In genomic region chr7:2253525-2254244, GRCh38 we compare ENCODE assay signal across 22 cellular contexts. TPM values are rescaled to one million over a fixed set of nuclear protein-coding genes. Genes with fewer than 3 reads are reported as not detected.
A peak's percentile ranks its signal among the peaks of the same experiment; 100 is the strongest.
DNase-seq lines count a peak whose midpoint lies in the region; ATAC-seq, FAIRE-seq and TF ChIP-seq lines count a peak whose summit lies in the region.
"Had no signal": no experiment of that assay in that cellular context is flagged by ENCODE, and none has a peak within 500 bp of the region (broad histone marks: within the 10 kb centered on the region; RNA-seq: fewer than 3 reads in every experiment).

No MANE protein-coding gene starts in this region.

- H3K4me2 ChIP-seq in K562 (ENCODE audit: insufficient read depth, low read length), result no peak overlapping the region

- H3K4me3 ChIP-seq in heart left ventricle, result no peak overlapping the region
- H3K4me3 ChIP-seq in K562, result no peak overlapping the region
- H3K4me3 ChIP-seq: Peyer's patch, SJCRH30 had no signal

- H3K4me3 Mint-ChIP-seq in memory B cell, result no peak overlapping the region
- H3K4me3 Mint-ChIP-seq: CD8-positive, alpha-beta memory T cell; H9; HFFc6 had no signal

- in situ Hi-C loops in K562 (cut with MboI), result loop anchor here (5.0 kb wide), 1 partner anchor 804 kb away; no protein-coding TSS in a partner anchor

- H3K27me3 Mint-ChIP-seq in memory B cell, result no peaks in the 10 kb centered on the region
- H3K27me3 Mint-ChIP-seq: CD8-positive, alpha-beta memory T cell had no signal

- POLR2A ChIA-PET in K562 (lab: Yijun Ruan, JAX), result interaction anchor here (1.2 kb wide), 1 partner anchor 100 kb away, joined by 3 read pairs; no protein-coding TSS in a partner anchor

- peak overlapping the region; percentile 88 for H3K27ac Mint-ChIP-seq in memory B cell
- H3K27ac Mint-ChIP-seq: HFFc6 had no signal

- no peak for TF ChIP-seq EP300 in K562 (IDR thresholded peaks at IDR 0.05; ENCODE audit: low read length)

- no peak for TF ChIP-seq CTCF in heart left ventricle (IDR thresholded peaks at IDR 0.05)
- TF ChIP-seq CTCF in K562 (IDR thresholded peaks at IDR 0.05 in 2 of 3, conservative IDR thresholded peaks at IDR 0.05 in 1 of 3; ENCODE audit: insufficient read depth in 2 of 3, low read depth in 1 of 3, low read length in 3 of 3), result no peak

- H3K36me3 ChIP-seq in heart left ventricle (peaks cover 0 to 52% (median 20%) of the 10 kb centered on the region in 9 donors), K562 (ENCODE audit: control insufficient read depth, insufficient read depth, low read length) (peaks cover 57% of the 10 kb centered on the region; the same call in 2 of the 3 replicates)

- ATAC-seq in Right ventricle myocardium inferior (no peak), heart left ventricle (no peak), K562 (no peak), memory B cell (ENCODE audit: low read depth) (no peak), HG03565 (IDR thresholded peaks at IDR 0.05; ENCODE audit: unreplicated experiment) (no peak)

- H3K4me1 ChIP-seq in heart left ventricle (peaks cover 0 to 14% (median 3%) of the 10 kb centered on the region in 12 donors), K562 (replicated peaks in 1 of 2; ENCODE audit: control insufficient read depth in 2 of 2, insufficient read depth in 2 of 2, low read length in 2 of 2) (peaks cover 8 to 31% of the 10 kb centered on the region in 2 experiments; a peak in 3 of 5 replicates)
- H3K4me1 ChIP-seq: SJCRH30 had no signal

- TF ChIP-seq POLR2A in heart left ventricle (IDR thresholded peaks at IDR 0.05), result no peak
- no peak for TF ChIP-seq POLR2A in K562 (conservative IDR thresholded peaks at IDR 0.05)

- no peaks in the 10 kb centered on the region for H3K79me2 ChIP-seq in K562 (ENCODE audit: control insufficient read depth, insufficient read depth, low read length)

- peaks cover 19% of the 10 kb centered on the region for H3K4me1 Mint-ChIP-seq in memory B cell
- H3K4me1 Mint-ChIP-seq: H9 had no signal

- H3K9ac ChIP-seq in K562 (ENCODE audit: insufficient read depth in 1 of 2, low read depth in 2 of 2, low read length in 2 of 2), result peak overlapping the region in 1 of 2 experiments; percentile 48; a peak in 2 of 4 replicates

- H3K9me3 ChIP-seq in heart left ventricle (no peaks in the 10 kb centered on the region), K562 (replicated peaks; ENCODE audit: control insufficient read depth, insufficient read depth, low read depth, low read length) (no peaks in the 10 kb centered on the region)
- H3K9me3 ChIP-seq: Peyer's patch, SJCRH30 had no signal

- H2AFZ ChIP-seq in K562 (ENCODE audit: low read depth, low read length), result no peak overlapping the region

- no peaks in the 10 kb centered on the region for H3K9me3 Mint-ChIP-seq in memory B cell
- H3K9me3 Mint-ChIP-seq: CD8-positive, alpha-beta memory T cell; H9; HFFc6 had no signal

- no peak for FAIRE-seq in K562 (lab: Jason Lieb, UNC)

- H3K36me3 Mint-ChIP-seq in memory B cell, result peaks cover 24% of the 10 kb centered on the region

- CTCF ChIA-PET in K562 (lab: Yijun Ruan, JAX; ENCODE audit: low intra/inter-chr PET ratio), result no interaction called here

- H3K27ac ChIP-seq in heart left ventricle, result no peak overlapping the region
- no peak overlapping the region for H3K27ac ChIP-seq in K562 (ENCODE audit: extremely low read depth, low read depth, low read length)
- H3K27ac ChIP-seq: C4-2B, Peyer's patch, SJCRH30 had no signal

- peaks cover 2% of the 10 kb centered on the region for H3K9me1 ChIP-seq in K562 (ENCODE audit: control insufficient read depth, insufficient read depth, low read length)

- no peaks in the 10 kb centered on the region for H4K20me1 ChIP-seq in K562 (replicated peaks; ENCODE audit: control insufficient read depth, insufficient read depth, low read length)

- intact Hi-C loops in Right ventricle myocardium inferior (cut with DNase I) (no loop called here), heart left ventricle (cut with DNase I) (loop anchor here in 1 of 10 donors (5.0 kb wide), 1 partner anchor 94 kb away; no protein-coding TSS in a partner anchor), K562 (cut with micrococcal nuclease) (no loop called here)

- DNase-seq in Right ventricle myocardium inferior (ENCODE audit: missing footprints), result peak; percentile 50
- DNase-seq in heart left ventricle, result no peak
- DNase-seq in K562 (ENCODE audit: extremely low read depth in 1 of 4, low spot score in 3 of 4), result no peak
- no peak for DNase-seq in memory B cell (ENCODE audit: low spot score in 2 of 2)
- no peak for DNase-seq in ecto neural progenitor cell (ENCODE audit: low spot score)
- no peak for DNase-seq in activated CD8-positive, alpha-beta memory T cell treated with anti-CD3 and anti-CD28 coated beads, Interleukin-2, amount 50 U/mL, for 4 hours
- DNase-seq: 8988T; CD8-positive, alpha-beta memory T cell; GF-D8; H9; HFFc6; KG1; NCI-H1092; NCI-H1436 treated with DMSO at 0.1 percent for 48 hours; NCI-H1930; NCI-H2227 treated with DMSO at 0.1 percent for 48 hours; NCI-H510A treated with DMSO at 0.1 percent for 48 hours; NCI-H748 treated with DMSO at 0.1 percent for 48 hours; Peyer's patch; SJCRH30 had no signal

- WGBS in heart left ventricle, 4 donors, result 89 to 95% (median 94%) methylated on average over 18 to 32 of the region's 32 CpGs
- 90% methylated on average over 20 of the region's 32 CpGs for WGBS in K562 (ENCODE audit: insufficient coverage, low coverage, missing lambda C conversion rate)

- H3K27me3 ChIP-seq in heart left ventricle (no peaks in the 10 kb centered on the region), K562 (ENCODE audit: control insufficient read depth in 2 of 2, insufficient read depth in 2 of 2, low read length in 2 of 2) (no peaks in the 10 kb centered on the region)
- H3K27me3 ChIP-seq: Peyer's patch, SJCRH30 had no signal

- no peak for TF ChIP-seq RAD21 in K562 (CRISPR knock-in tag; conservative IDR thresholded peaks at IDR 0.05 in 1 of 2, IDR thresholded peaks at IDR 0.05 in 1 of 2)

- no TSS peak for BruUV-seq in K562 (replicated peaks; lab: Mats Ljungman, UMichigan)

RNA-seq across cellular contexts. Expression of gene NUDT1, which starts 11.7 kb away (rescaled TPM):
- total RNA-seq in Right ventricle myocardium inferior (13.6 TPM), heart left ventricle (10 to 100 TPM in 8 of 9 donors, 1 to 10 TPM in 1; 9.8 to 18.4 (median 12.1) TPM), K562 (2014; rRNA removed) (73.3 and 79.6 TPM in 2 replicates), K562 (2014; rRNA removed; fragmentation: Illumina TruSeq; extraction: Trizol) (12.7 and 25.8 TPM in 2 replicates), K562 (2015; rRNA removed; fragmentation: Illumina TruSeq; extraction: Trizol) (45.8 and 48.5 TPM in 2 replicates), K562 (2021) (39.3 and 44.8 TPM in 2 replicates)
- polyA plus RNA-seq in heart left ventricle (10 to 100 TPM; 18.9 to 23.7 TPM), K562 (2011; rRNA removed) (26.0 and 32.1 TPM in 2 replicates), K562 (2014; fragmentation: Illumina TruSeq; extraction: Trizol) (29.6 and 41.1 TPM in 2 replicates), K562 (2014; fragmentation: Nextera tagmentation; extraction: Ambion mirVana) (10 to 100 TPM in 1 of 2 experiments, 1 to 10 TPM in 1; 5.3 to 16.2 TPM), K562 (2014; rRNA removed) (63.1 and 64.4 TPM in 2 replicates)
- 6.3 and 17.2 TPM in 2 replicates for total RNA-seq in K562 (2011; cell fraction: chromatin; rRNA removed; ENCODE audit: low replicate concordance)
- 20.5 and 20.8 TPM in 2 replicates for total RNA-seq in K562 (2011; cell fraction: nucleolus; rRNA removed)
- total RNA-seq in K562 (2011; cell fraction: nucleoplasm; rRNA removed), result 16.0 and 16.9 TPM in 2 replicates
- polyA plus RNA-seq in K562 (2011; cell fraction: cytosol; rRNA removed), result 42.4 and 49.5 TPM in 2 replicates
- polyA plus RNA-seq in K562 (2011; cell fraction: nucleus; rRNA removed), result 35.5 and 42.6 TPM in 2 replicates
- 74.2 and 74.5 TPM in 2 replicates for polyA plus RNA-seq in K562 (2012)
- polyA minus RNA-seq in K562 (2011; rRNA and poly(A)+ RNA removed), result 10.8 and 13.0 TPM in 2 replicates
- polyA minus RNA-seq in K562 (2011; cell fraction: cytosol; rRNA and poly(A)+ RNA removed), result 15.0 and 18.8 TPM in 2 replicates
- polyA minus RNA-seq in K562 (2011; cell fraction: nucleus; rRNA and poly(A)+ RNA removed), result 6.9 and 7.9 TPM in 2 replicates

RNA-seq across cellular contexts. Expression of gene MRM2, which starts 11.7 kb away (rescaled TPM):
- total RNA-seq in Right ventricle myocardium inferior (20.7 TPM), heart left ventricle (10 to 100 TPM; 14.2 to 22.3 (median 20.3) TPM), K562 (2014; rRNA removed) (48.3 and 50.5 TPM in 2 replicates), K562 (2014; rRNA removed; fragmentation: Illumina TruSeq; extraction: Trizol) (41.7 and 43.9 TPM in 2 replicates), K562 (2015; rRNA removed; fragmentation: Illumina TruSeq; extraction: Trizol) (45.9 and 50.7 TPM in 2 replicates), K562 (2021) (47.9 and 50.2 TPM in 2 replicates)
- polyA plus RNA-seq in heart left ventricle (10 to 100 TPM; 18.8 to 31.5 TPM), K562 (2011; rRNA removed) (29.3 and 32.4 TPM in 2 replicates), K562 (2014; fragmentation: Illumina TruSeq; extraction: Trizol) (54.5 and 62.0 TPM in 2 replicates), K562 (2014; fragmentation: Nextera tagmentation; extraction: Ambion mirVana) (100 to 1,000 TPM in 1 of 2 experiments, 10 to 100 TPM in 1; 70.4 to 116 TPM), K562 (2014; rRNA removed) (44.1 and 50.2 TPM in 2 replicates)
- 24.0 and 38.8 TPM in 2 replicates for total RNA-seq in K562 (2011; cell fraction: chromatin; rRNA removed; ENCODE audit: low replicate concordance)
- 23.0 and 36.2 TPM in 2 replicates for total RNA-seq in K562 (2011; cell fraction: nucleolus; rRNA removed)
- 26.9 and 28.0 TPM in 2 replicates for total RNA-seq in K562 (2011; cell fraction: nucleoplasm; rRNA removed)
- polyA plus RNA-seq in K562 (2011; cell fraction: cytosol; rRNA removed), result 19.7 and 23.9 TPM in 2 replicates
- 10.7 and 12.6 TPM in 2 replicates for polyA plus RNA-seq in K562 (2011; cell fraction: nucleus; rRNA removed)
- 34.0 and 47.0 TPM in 2 replicates for polyA plus RNA-seq in K562 (2012)
- polyA minus RNA-seq in K562 (2011; rRNA and poly(A)+ RNA removed), result 20.5 and 21.4 TPM in 2 replicates
- 13.3 and 21.0 TPM in 2 replicates for polyA minus RNA-seq in K562 (2011; cell fraction: cytosol; rRNA and poly(A)+ RNA removed)
- 9.2 and 13.9 TPM in 2 replicates for polyA minus RNA-seq in K562 (2011; cell fraction: nucleus; rRNA and poly(A)+ RNA removed)

RNA-seq across cellular contexts. Expression of gene MAD1L1, which starts 20.9 kb away (rescaled TPM):
- total RNA-seq in Right ventricle myocardium inferior (19.1 TPM), heart left ventricle (10 to 100 TPM; 11.1 to 29.7 (median 19.3) TPM), K562 (2014; rRNA removed) (89.7 and 103 TPM in 2 replicates), K562 (2014; rRNA removed; fragmentation: Illumina TruSeq; extraction: Trizol) (6.8 and 12.3 TPM in 2 replicates), K562 (2015; rRNA removed; fragmentation: Illumina TruSeq; extraction: Trizol) (32.6 TPM in 2 replicates), K562 (2021) (67.4 and 75.3 TPM in 2 replicates)
- polyA plus RNA-seq in heart left ventricle (10 to 100 TPM; 21.8 to 25.3 TPM), K562 (2011; rRNA removed) (18.0 and 23.3 TPM in 2 replicates), K562 (2014; fragmentation: Illumina TruSeq; extraction: Trizol) (11.4 and 16.7 TPM in 2 replicates), K562 (2014; fragmentation: Nextera tagmentation; extraction: Ambion mirVana) (1 to 10 TPM; 1.7 to 5.0 TPM), K562 (2014; rRNA removed) (53.5 and 65.3 TPM in 2 replicates)
- 159 and 265 TPM in 2 replicates for total RNA-seq in K562 (2011; cell fraction: chromatin; rRNA removed; ENCODE audit: low replicate concordance)
- total RNA-seq in K562 (2011; cell fraction: nucleolus; rRNA removed), result 94.7 and 113 TPM in 2 replicates
- 88.9 and 95.8 TPM in 2 replicates for total RNA-seq in K562 (2011; cell fraction: nucleoplasm; rRNA removed)
- polyA plus RNA-seq in K562 (2011; cell fraction: cytosol; rRNA removed), result 31.4 and 103 TPM in 2 replicates
- polyA plus RNA-seq in K562 (2011; cell fraction: nucleus; rRNA removed), result 23.7 and 53.1 TPM in 2 replicates
- 50.7 and 89.9 TPM in 2 replicates for polyA plus RNA-seq in K562 (2012)
- 14.5 and 17.9 TPM in 2 replicates for polyA minus RNA-seq in K562 (2011; rRNA and poly(A)+ RNA removed)
- 34.4 and 62.5 TPM in 2 replicates for polyA minus RNA-seq in K562 (2011; cell fraction: cytosol; rRNA and poly(A)+ RNA removed)
- polyA minus RNA-seq in K562 (2011; cell fraction: nucleus; rRNA and poly(A)+ RNA removed), result 21.5 and 31.9 TPM in 2 replicates
